ENCODE assay signal across 17 cellular contexts in the genomic region with DNA sequence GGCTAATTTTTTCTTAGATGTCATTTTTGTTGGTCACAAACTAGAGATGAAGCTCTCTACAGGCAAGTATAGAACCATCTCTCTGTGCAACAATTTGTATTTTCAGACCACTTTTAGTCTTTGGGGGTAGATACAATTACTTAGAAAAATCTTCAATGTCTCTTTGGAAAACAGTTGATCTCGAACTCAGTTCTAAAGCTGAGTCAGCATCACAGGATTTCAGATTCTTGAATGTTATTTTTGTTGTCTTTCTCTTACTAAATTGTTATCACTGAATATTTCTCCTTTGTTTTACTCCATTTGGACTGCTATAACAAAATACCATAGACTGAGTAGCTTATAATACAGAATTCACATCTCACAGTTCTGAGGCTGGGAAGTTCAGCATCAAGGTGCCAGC.
A peak's percentile ranks its signal among the peaks of the same experiment; 100 is the strongest.
DNase-seq lines count a peak whose midpoint lies in the region; ATAC-seq and TF ChIP-seq lines count a peak whose summit lies in the region.
"Had no signal": no experiment of that assay in that cellular context is flagged by ENCODE, and none has a peak within 500 bp of the region (broad histone marks: within the 10 kb centered on the region; RNA-seq: fewer than 3 reads in every experiment).

No MANE protein-coding gene starts in this region.

- H2AFZ ChIP-seq in GM23338 (peak overlapping the region; percentile 4; the same call in 1 of the 2 replicates), OCI-LY3 (ENCODE audit: low read depth, low read length) (no peak overlapping the region), SU-DHL-6 (ENCODE audit: low read depth, low read length, severe bottlenecking) (peak overlapping the region; percentile 64)
- H2AFZ ChIP-seq: GM23248 had no signal

- H3K36me3 Mint-ChIP-seq in GM23338 (ENCODE audit: low read depth), result no peaks in the 10 kb centered on the region
- H3K36me3 Mint-ChIP-seq: CD4-positive, CD25-positive, alpha-beta regulatory T cell; CD8-positive, alpha-beta T cell had no signal

- H3K27me3 ChIP-seq in GM23338 (ENCODE audit: insufficient read depth) (no peaks in the 10 kb centered on the region), OCI-LY3 (ENCODE audit: low read depth, low read length) (no peaks in the 10 kb centered on the region), SU-DHL-6 (ENCODE audit: low read length) (no peaks in the 10 kb centered on the region)
- H3K27me3 ChIP-seq: BLaER1 had no signal

- H3K9ac ChIP-seq in OCI-LY3 (ENCODE audit: low read length), result no peak overlapping the region
- no peak overlapping the region for H3K9ac ChIP-seq in SU-DHL-6 (ENCODE audit: low read length)
- H3K9ac ChIP-seq: BLaER1, GM23248 had no signal

- H3K4me3 ChIP-seq in GM23338 (no peak overlapping the region), OCI-LY3 (ENCODE audit: low read length) (no peak overlapping the region), SU-DHL-6 (ENCODE audit: insufficient read depth, low read length, poor library complexity, severe bottlenecking) (no peak overlapping the region)
- H3K4me3 ChIP-seq: BLaER1, GM23248 had no signal

- H3K4me1 ChIP-seq in GM23338 (ENCODE audit: insufficient read depth), result peaks cover 3% of the 10 kb centered on the region; the same call in 1 of the 2 replicates
- peaks cover 8% of the 10 kb centered on the region for H3K4me1 ChIP-seq in OCI-LY3 (ENCODE audit: low read length)
- H3K4me1 ChIP-seq: BLaER1, Caco-2 had no signal

- H4K20me1 ChIP-seq in GM23338 (replicated peaks; ENCODE audit: insufficient read depth), result no peaks in the 10 kb centered on the region
- H4K20me1 ChIP-seq in OCI-LY3 (ENCODE audit: insufficient read depth, low read length), result no peaks in the 10 kb centered on the region
- H4K20me1 ChIP-seq in SU-DHL-6 (ENCODE audit: low read depth, low read length), result no peaks in the 10 kb centered on the region
- H4K20me1 ChIP-seq: BLaER1 had no signal

- H3K9me3 ChIP-seq in OCI-LY3 (ENCODE audit: insufficient read depth, low read length) (no peaks in the 10 kb centered on the region), SU-DHL-6 (ENCODE audit: insufficient read depth, low read length) (no peaks in the 10 kb centered on the region)
- H3K9me3 ChIP-seq: BLaER1, Caco-2 had no signal

- no peak for ATAC-seq in GM23338
- ATAC-seq in HG03025 (IDR thresholded peaks at IDR 0.05; ENCODE audit: low FRiP score, unreplicated experiment), result no peak
- no peak for ATAC-seq in HG02973 (IDR thresholded peaks at IDR 0.05; ENCODE audit: unreplicated experiment)
- no peak for ATAC-seq in GM19452 (IDR thresholded peaks at IDR 0.05; ENCODE audit: unreplicated experiment)
- ATAC-seq: CD8-positive, alpha-beta T cell; HCT116 had no signal

- no peak overlapping the region for H3K4me2 ChIP-seq in GM23338
- H3K4me2 ChIP-seq in OCI-LY3 (ENCODE audit: low read length), result peak overlapping the region; percentile 18; the same call in 1 of the 2 replicates
- peak overlapping the region; percentile 26 for H3K4me2 ChIP-seq in SU-DHL-6 (ENCODE audit: low read depth, low read length, poor library complexity, severe bottlenecking)
- H3K4me2 ChIP-seq: BLaER1 had no signal

- H3K4me3 Mint-ChIP-seq in GM23338, result no peak overlapping the region
- H3K4me3 Mint-ChIP-seq: B cell; CD4-positive, CD25-positive, alpha-beta regulatory T cell; CD8-positive, alpha-beta T cell; H9 had no signal

- peaks cover 2% of the 10 kb centered on the region for H3K27me3 Mint-ChIP-seq in GM23338 (ENCODE audit: insufficient read depth, low read depth, poor library complexity)
- H3K27me3 Mint-ChIP-seq: B cell; CD4-positive, CD25-positive, alpha-beta regulatory T cell had no signal

- H3K27ac ChIP-seq in GM23338 (ENCODE audit: low read depth), result no peak overlapping the region
- H3K27ac ChIP-seq in OCI-LY3 (ENCODE audit: low read length), result no peak overlapping the region
- H3K27ac ChIP-seq in SU-DHL-6 (ENCODE audit: low read depth, low read length), result no peak overlapping the region
- H3K27ac ChIP-seq: BLaER1, C4-2B, GM23248 had no signal

- H3K9me2 ChIP-seq in GM23338 (ENCODE audit: insufficient read depth), result no peaks in the 10 kb centered on the region
- no peaks in the 10 kb centered on the region for H3K9me2 ChIP-seq in SU-DHL-6 (replicated peaks; ENCODE audit: insufficient read depth, low read length)

- TF ChIP-seq CTCF in GM23338 (conservative IDR thresholded peaks at IDR 0.05; ENCODE audit: low read depth in 2 of 2) (no peak), OCI-LY3 (IDR thresholded peaks at IDR 0.05; ENCODE audit: low read depth, low read length) (no peak), SU-DHL-6 (IDR thresholded peaks at IDR 0.05; ENCODE audit: insufficient read depth, low read length, poor library complexity, severe bottlenecking) (no peak)

- H3K27ac Mint-ChIP-seq in GM23338, result no peak overlapping the region
- H3K27ac Mint-ChIP-seq: B cell; CD4-positive, CD25-positive, alpha-beta regulatory T cell; CD8-positive, alpha-beta T cell; H9 had no signal

- H3F3A ChIP-seq in GM23338 (replicated peaks; ENCODE audit: low read depth) (no peaks in the 10 kb centered on the region), SU-DHL-6 (ENCODE audit: insufficient read depth) (no peaks in the 10 kb centered on the region)

- H3K9me3 Mint-ChIP-seq in GM23338, result no peaks in the 10 kb centered on the region
- H3K9me3 Mint-ChIP-seq: H9 had no signal

- DNase-seq in GM23338 (ENCODE audit: low spot score), result no peak
- DNase-seq: Caco-2; CD4-positive, CD25-positive, alpha-beta regulatory T cell; CD8-positive, alpha-beta T cell; DMS153; DND-41; GM23248; H9 had no signal

- H3K4me1 Mint-ChIP-seq in GM23338, result peaks cover 2% of the 10 kb centered on the region; the same call in 1 of the 3 replicates
- H3K4me1 Mint-ChIP-seq: B cell; CD4-positive, CD25-positive, alpha-beta regulatory T cell had no signal

- H3K36me3 ChIP-seq in GM23338 (ENCODE audit: insufficient read depth), result no peaks in the 10 kb centered on the region
- H3K36me3 ChIP-seq in OCI-LY3 (replicated peaks; ENCODE audit: low read depth, low read length), result no peaks in the 10 kb centered on the region
- H3K36me3 ChIP-seq in SU-DHL-6 (ENCODE audit: low read length), result no peaks in the 10 kb centered on the region
- H3K36me3 ChIP-seq: BLaER1 had no signal

- H3K79me2 ChIP-seq in GM23338 (replicated peaks; ENCODE audit: insufficient read depth) (no peaks in the 10 kb centered on the region), OCI-LY3 (ENCODE audit: low read length) (no peaks in the 10 kb centered on the region), SU-DHL-6 (ENCODE audit: insufficient read depth, low read length) (no peaks in the 10 kb centered on the region)

TF ChIP-seq in GM23338, 12 proteins besides CTCF, POLR2A, EP300 and RAD21 (continues in another document):
- TF ChIP-seq EZH2 (IDR thresholded peaks at IDR 0.05; ENCODE audit: low read depth, unreplicated experiment), result no peak
- no peak for TF ChIP-seq POLR2AphosphoS5 (IDR thresholded peaks at IDR 0.05; ENCODE audit: low read depth)
- TF ChIP-seq STAT1 (IDR thresholded peaks at IDR 0.05; ENCODE audit: unreplicated experiment), result no peak
- no peak for TF ChIP-seq CREB1 (CRISPR knock-in tag; IDR thresholded peaks at IDR 0.05; ENCODE audit: low read depth)
- no peak for TF ChIP-seq EZH2phosphoT487 (IDR thresholded peaks at IDR 0.05; ENCODE audit: unreplicated experiment)
- TF ChIP-seq ZNF114 (CRISPR knock-in tag; IDR thresholded peaks at IDR 0.05), result no peak
- TF ChIP-seq, protein P1, sequence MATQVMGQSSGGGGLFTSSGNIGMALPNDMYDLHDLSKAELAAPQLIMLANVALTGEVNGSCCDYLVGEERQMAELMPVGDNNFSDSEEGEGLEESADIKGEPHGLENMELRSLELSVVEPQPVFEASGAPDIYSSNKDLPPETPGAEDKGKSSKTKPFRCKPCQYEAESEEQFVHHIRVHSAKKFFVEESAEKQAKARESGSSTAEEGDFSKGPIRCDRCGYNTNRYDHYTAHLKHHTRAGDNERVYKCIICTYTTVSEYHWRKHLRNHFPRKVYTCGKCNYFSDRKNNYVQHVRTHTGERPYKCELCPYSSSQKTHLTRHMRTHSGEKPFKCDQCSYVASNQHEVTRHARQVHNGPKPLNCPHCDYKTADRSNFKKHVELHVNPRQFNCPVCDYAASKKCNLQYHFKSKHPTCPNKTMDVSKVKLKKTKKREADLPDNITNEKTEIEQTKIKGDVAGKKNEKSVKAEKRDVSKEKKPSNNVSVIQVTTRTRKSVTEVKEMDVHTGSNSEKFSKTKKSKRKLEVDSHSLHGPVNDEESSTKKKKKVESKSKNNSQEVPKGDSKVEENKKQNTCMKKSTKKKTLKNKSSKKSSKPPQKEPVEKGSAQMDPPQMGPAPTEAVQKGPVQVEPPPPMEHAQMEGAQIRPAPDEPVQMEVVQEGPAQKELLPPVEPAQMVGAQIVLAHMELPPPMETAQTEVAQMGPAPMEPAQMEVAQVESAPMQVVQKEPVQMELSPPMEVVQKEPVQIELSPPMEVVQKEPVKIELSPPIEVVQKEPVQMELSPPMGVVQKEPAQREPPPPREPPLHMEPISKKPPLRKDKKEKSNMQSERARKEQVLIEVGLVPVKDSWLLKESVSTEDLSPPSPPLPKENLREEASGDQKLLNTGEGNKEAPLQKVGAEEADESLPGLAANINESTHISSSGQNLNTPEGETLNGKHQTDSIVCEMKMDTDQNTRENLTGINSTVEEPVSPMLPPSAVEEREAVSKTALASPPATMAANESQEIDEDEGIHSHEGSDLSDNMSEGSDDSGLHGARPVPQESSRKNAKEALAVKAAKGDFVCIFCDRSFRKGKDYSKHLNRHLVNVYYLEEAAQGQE (IDR thresholded peaks at IDR 0.05; ENCODE audit: unreplicated experiment), result no peak
